In the genomic region with DNA sequence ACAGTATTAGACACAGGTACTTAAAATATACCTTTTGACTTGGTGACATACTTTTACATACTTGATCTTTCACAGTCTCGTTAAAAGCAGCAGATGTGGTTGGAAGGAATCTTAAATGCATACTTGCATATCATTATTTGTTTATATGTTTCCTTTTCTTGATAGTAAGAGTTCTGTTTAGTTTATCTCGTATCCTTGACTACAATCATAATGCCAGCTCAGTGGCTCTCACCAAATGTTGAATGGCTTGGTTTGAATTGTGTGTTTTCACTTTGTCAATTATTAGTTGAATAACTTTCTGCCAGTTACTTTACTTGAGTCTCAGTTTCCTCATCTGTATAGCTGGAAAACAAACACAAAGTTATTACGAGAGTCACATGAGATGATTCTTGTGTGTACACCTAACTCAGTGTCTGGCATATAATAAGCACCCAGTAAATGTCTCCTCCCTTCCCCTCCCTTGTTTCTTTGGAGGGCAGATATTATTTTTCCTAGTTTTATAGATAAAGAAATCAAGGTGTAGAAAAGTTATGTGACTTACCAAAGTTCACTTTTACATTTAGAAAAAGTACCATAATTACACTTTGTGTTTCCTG, we compare ENCODE assay signal across 19 cellular contexts.
DNase-seq lines count a peak whose midpoint lies in the region; ATAC-seq and TF ChIP-seq lines count a peak whose summit lies in the region.
"Had no signal": no experiment of that assay in that cellular context is flagged by ENCODE, and none has a peak within 500 bp of the region (broad histone marks: within the 10 kb centered on the region; RNA-seq: fewer than 3 reads in every experiment).

No MANE protein-coding gene starts in this region.

- H3K4me1 ChIP-seq in colonic mucosa (no peaks in the 10 kb centered on the region), mucosa of descending colon (ENCODE audit: low read depth) (no peaks in the 10 kb centered on the region)

- H3K27ac Mint-ChIP-seq in activated naive CD8-positive, alpha-beta T cell treated with anti-CD3 and anti-CD28 coated beads for 36 hours, result no peak overlapping the region

- no peaks in the 10 kb centered on the region for H3K27me3 Mint-ChIP-seq in activated naive CD8-positive, alpha-beta T cell treated with anti-CD3 and anti-CD28 coated beads for 36 hours

- H3K9me3 Mint-ChIP-seq in activated naive CD8-positive, alpha-beta T cell treated with anti-CD3 and anti-CD28 coated beads for 36 hours, result peaks cover 5% of the 10 kb centered on the region

- H3K27me3 ChIP-seq in colonic mucosa, result no peaks in the 10 kb centered on the region

- no peak for TF ChIP-seq CTCF in AG10803 (conservative IDR thresholded peaks at IDR 0.05; ENCODE audit: low read length)
- TF ChIP-seq CTCF in colonic mucosa (IDR thresholded peaks at IDR 0.05), result no peak
- TF ChIP-seq CTCF in mucosa of descending colon (IDR thresholded peaks at IDR 0.05), result no peak

- H3K27ac ChIP-seq in colonic mucosa, result peak overlapping the region; percentile 73

- no peaks in the 10 kb centered on the region for H3K36me3 Mint-ChIP-seq in activated naive CD8-positive, alpha-beta T cell treated with anti-CD3 and anti-CD28 coated beads for 36 hours

- DNase-seq in AG10803 (ENCODE audit: low read depth) (peak; percentile 8), OCI-M1 (lab: John Stamatoyannopoulos, UW) (peak; percentile 32), colonic mucosa (no peak), mucosa of descending colon (no peak), KG1 (lab: John Stamatoyannopoulos, UW) (no peak), putamen (ENCODE audit: low spot score) (no peak)
- no peak for DNase-seq in activated naive CD8-positive, alpha-beta T cell treated with anti-CD3 and anti-CD28 coated beads for 36 hours
- DNase-seq: 8988T, C1 segment of cervical spinal cord, COR-L47, DMS79 treated with DMSO at 0.1 percent for 48 hours, GF-D8, Kasumi-1, NCI-H1417, NCI-H2029, NCI-H2171 treated with DMSO at 0.1 percent for 48 hours, NCI-H510A treated with DMSO at 0.1 percent for 48 hours, SHP77 had no signal

- no peak overlapping the region for H3K4me3 ChIP-seq in AG10803 (ENCODE audit: low read length)
- no peak overlapping the region for H3K4me3 ChIP-seq in colonic mucosa
- no peak overlapping the region for H3K4me3 ChIP-seq in mucosa of descending colon

- ATAC-seq in mucosa of descending colon, result peak; percentile 65
- ATAC-seq in GM18870 (IDR thresholded peaks at IDR 0.05; ENCODE audit: unreplicated experiment), result no peak

- no peaks in the 10 kb centered on the region for H3K36me3 ChIP-seq in colonic mucosa
- no peaks in the 10 kb centered on the region for H3K36me3 ChIP-seq in mucosa of descending colon (ENCODE audit: low read depth)

- no peak overlapping the region for H3K4me3 Mint-ChIP-seq in activated naive CD8-positive, alpha-beta T cell treated with anti-CD3 and anti-CD28 coated beads for 36 hours

- no peak overlapping the region for H3K9ac ChIP-seq in colonic mucosa (ENCODE audit: low read depth in 2 of 2, low read length in 2 of 2)

- intact Hi-C loops in colonic mucosa (cut with DNase I), result no loop called here
- intact Hi-C loops in mucosa of descending colon (cut with DNase I, micrococcal nuclease), result no loop called here

- H3K9me3 ChIP-seq in colonic mucosa (no peaks in the 10 kb centered on the region), mucosa of descending colon (no peaks in the 10 kb centered on the region)

- H3K4me1 Mint-ChIP-seq in activated naive CD8-positive, alpha-beta T cell treated with anti-CD3 and anti-CD28 coated beads for 36 hours, result peaks cover 6% of the 10 kb centered on the region

Comparison
In these comparisons a context has a peak if more than half of its experiments do, and no peak if none do; other contexts are left out.
1. DNase-seq: peak in AG10803 (single experiment) and OCI-M1 (single experiment); none in colonic mucosa (single experiment), mucosa of descending colon (0 of 3), activated naive CD8-positive, alpha-beta T cell treated with anti-CD3 and anti-CD28 coated beads for 36 hours (single experiment), KG1 (single experiment) and putamen (single experiment).